Comparison of ENCODE assay signal across 17 cellular contexts in genomic region chr17:28756025-28756804, GRCh38. TPM values are rescaled to one million over a fixed set of nuclear protein-coding genes. Genes with fewer than 3 reads are reported as not detected.
A peak's percentile ranks its signal among the peaks of the same experiment; 100 is the strongest.
DNase-seq lines count a peak whose midpoint lies in the region; ATAC-seq, FAIRE-seq and TF ChIP-seq lines count a peak whose summit lies in the region.
"Had no signal": no experiment of that assay in that cellular context is flagged by ENCODE, and none has a peak within 500 bp of the region (broad histone marks: within the 10 kb centered on the region; RNA-seq: fewer than 3 reads in every experiment).

No MANE protein-coding gene starts in this region.

- no peak overlapping the region for H3K9ac ChIP-seq in K562 (ENCODE audit: insufficient read depth in 1 of 2, low read depth in 2 of 2, low read length in 2 of 2)

- FAIRE-seq in K562 (lab: Jason Lieb, UNC): no peak
- FAIRE-seq: HTR-8/SVneo had no signal

- no peaks in the 10 kb centered on the region for H3K9me3 Mint-ChIP-seq in CD4-positive, alpha-beta memory T cell

- H3K27ac Mint-ChIP-seq in CD4-positive, alpha-beta memory T cell: peak overlapping the region in 4 of 7 donors; percentile 22 to 72 (median 61)

- H4K20me1 ChIP-seq in K562 (replicated peaks; ENCODE audit: control insufficient read depth, insufficient read depth, low read length): no peaks in the 10 kb centered on the region
- H4K20me1 ChIP-seq in osteoblast (ENCODE audit: insufficient read depth, low read length): peaks cover 17% of the 10 kb centered on the region

- no peak overlapping the region for H3K4me3 Mint-ChIP-seq in CD4-positive, alpha-beta memory T cell

- ATAC-seq in K562 (no peak), GM19395 (IDR thresholded peaks at IDR 0.05; ENCODE audit: unreplicated experiment) (no peak), HG02981 (IDR thresholded peaks at IDR 0.05; ENCODE audit: unreplicated experiment) (no peak)
- ATAC-seq: gastrocnemius medialis had no signal

- TF ChIP-seq POLR2A in K562 (conservative IDR thresholded peaks at IDR 0.05): no peak

- intact Hi-C loops in CD4-positive, alpha-beta memory T cell (cut with micrococcal nuclease): no loop called here
- intact Hi-C loops in K562 (cut with micrococcal nuclease): no loop called here

- no TSS peak for BruUV-seq in K562 (replicated peaks; lab: Mats Ljungman, UMichigan)

- no peak for TF ChIP-seq EP300 in K562 (IDR thresholded peaks at IDR 0.05; ENCODE audit: low read length)

- H3K4me1 ChIP-seq in CD4-positive, alpha-beta memory T cell (ENCODE audit: insufficient read depth, low read length): no peaks in the 10 kb centered on the region
- H3K4me1 ChIP-seq in K562 (replicated peaks in 1 of 2; ENCODE audit: control insufficient read depth in 2 of 2, insufficient read depth in 2 of 2, low read length in 2 of 2): peaks cover 0 to 10% of the 10 kb centered on the region in 2 experiments; a peak in 3 of 5 replicates
- peaks cover 7% of the 10 kb centered on the region for H3K4me1 ChIP-seq in osteoblast (ENCODE audit: insufficient read depth, low read length)

- DNase-seq in CD4-positive, alpha-beta memory T cell: no peak
- DNase-seq in RWPE1 (ENCODE audit: low spot score) (no peak), K562 (ENCODE audit: extremely low read depth in 1 of 4, low spot score in 3 of 4) (no peak), osteoblast (ENCODE audit: insufficient read length, low spot score, missing footprints) (peak; percentile 26), DMS153 treated with DMSO at 0.1 percent for 48 hours (lab: John Stamatoyannopoulos, UW; ENCODE audit: unreplicated experiment) (no peak)
- DNase-seq: activated CD4-positive, CD25-positive, alpha-beta regulatory T cell; COR-L47; gastrocnemius medialis; NCI-H1105 treated with DMSO at 0.1 percent for 48 hours; ovary; SIG-M5; sigmoid colon; stimulated activated CD4-positive, alpha-beta T cell treated with anti-CD3 and anti-CD28 coated beads, Interleukin-1b, Interleukin-23, amount 100 ng/mL, for 48 hours; T-helper 2 cell had no signal

- H3K9me3 ChIP-seq in CD4-positive, alpha-beta memory T cell (ENCODE audit: control insufficient read depth in 1 of 2, low read length in 2 of 2): no peaks in the 10 kb centered on the region
- H3K9me3 ChIP-seq in K562 (replicated peaks; ENCODE audit: control insufficient read depth, insufficient read depth, low read depth, low read length) (no peaks in the 10 kb centered on the region), osteoblast (ENCODE audit: low read depth, low read length) (no peaks in the 10 kb centered on the region)
- H3K9me3 ChIP-seq: gastrocnemius medialis, ovary, sigmoid colon had no signal

- CTCF ChIA-PET in CD4-positive, alpha-beta memory T cell (lab: Charles Lee; ENCODE audit: partially characterized antibody): interaction anchor here (0.6 to 0.9 kb wide), 2 partner anchors 11 to 29 kb away, joined by 3 read pairs; no protein-coding TSS in a partner anchor
- CTCF ChIA-PET in RWPE1 (lab: Yijun Ruan, JAX): interaction anchor here (0.6 to 0.7 kb wide), 2 partner anchors 30 to 342 kb away, joined by 3 read pairs; no protein-coding TSS in a partner anchor
- CTCF ChIA-PET in K562 (lab: Yijun Ruan, JAX; ENCODE audit: low intra/inter-chr PET ratio): no interaction called here

- no peak for TF ChIP-seq RAD21 in K562 (CRISPR knock-in tag; conservative IDR thresholded peaks at IDR 0.05 in 1 of 2, IDR thresholded peaks at IDR 0.05 in 1 of 2)

- peaks cover 15% of the 10 kb centered on the region for H3K36me3 ChIP-seq in CD4-positive, alpha-beta memory T cell (ENCODE audit: insufficient read depth, low read length)
- H3K36me3 ChIP-seq in K562 (ENCODE audit: control insufficient read depth, insufficient read depth, low read length) (peaks cover 57% of the 10 kb centered on the region), osteoblast (ENCODE audit: insufficient read depth, low read length) (peaks cover 49% of the 10 kb centered on the region)
- H3K36me3 ChIP-seq: ovary had no signal

- H3K27me3 ChIP-seq in CD4-positive, alpha-beta memory T cell (ENCODE audit: insufficient read depth, low read length): no peaks in the 10 kb centered on the region
- no peaks in the 10 kb centered on the region for H3K27me3 ChIP-seq in K562 (ENCODE audit: control insufficient read depth in 2 of 2, insufficient read depth in 2 of 2, low read length in 2 of 2)
- H3K27me3 ChIP-seq in osteoblast (ENCODE audit: insufficient read depth, low read length): no peaks in the 10 kb centered on the region
- H3K27me3 ChIP-seq: gastrocnemius medialis, ovary, sigmoid colon had no signal

- H3K4me3 ChIP-seq in CD4-positive, alpha-beta memory T cell (ENCODE audit: low read length in 2 of 2): no peak overlapping the region
- H3K4me3 ChIP-seq in K562 (no peak overlapping the region), osteoblast (ENCODE audit: insufficient read depth, low read length) (no peak overlapping the region)
- H3K4me3 ChIP-seq: gastrocnemius medialis, ovary, sigmoid colon had no signal

- H3K4me2 ChIP-seq in K562 (ENCODE audit: insufficient read depth, low read length) (no peak overlapping the region), osteoblast (ENCODE audit: insufficient read depth, low read length) (no peak overlapping the region)

- in situ Hi-C loops in K562 (cut with MboI): no loop called here

- TF ChIP-seq CTCF in RWPE1 (conservative IDR thresholded peaks at IDR 0.05; ENCODE audit: low read depth): no peak
- no peak for TF ChIP-seq CTCF in K562 (IDR thresholded peaks at IDR 0.05 in 2 of 3, conservative IDR thresholded peaks at IDR 0.05 in 1 of 3; ENCODE audit: insufficient read depth in 2 of 3, low read depth in 1 of 3, low read length in 3 of 3)
- TF ChIP-seq CTCF in osteoblast (IDR thresholded peaks at IDR 0.05; ENCODE audit: extremely low read depth, low read depth, low read length): no peak

- H3K79me2 ChIP-seq in K562 (ENCODE audit: control insufficient read depth, insufficient read depth, low read length): peaks cover 6% of the 10 kb centered on the region; the same call in 2 of the 3 replicates
- H3K79me2 ChIP-seq in osteoblast (ENCODE audit: insufficient read depth, low read length): no peaks in the 10 kb centered on the region

- no peak overlapping the region for H2AFZ ChIP-seq in K562 (ENCODE audit: low read depth, low read length)
- no peak overlapping the region for H2AFZ ChIP-seq in osteoblast (ENCODE audit: low read length)

- POLR2A ChIA-PET in CD4-positive, alpha-beta memory T cell (lab: Charles Lee; ENCODE audit: partially characterized antibody): interaction anchor here (19.4 kb wide), 1 partner anchor 32 kb away, joined by 528 read pairs; the partner anchor contains the start of genes NEK8, RPL23A and TLCD1
- POLR2A ChIA-PET in RWPE1 (lab: Yijun Ruan, JAX; ENCODE audit: low non-redundant PET) (no interaction called here), K562 (lab: Yijun Ruan, JAX) (interaction anchor here (0.9 to 1.4 kb wide), 3 partner anchors 9 to 29 kb away, joined by 3 to 5 read pairs (median 3); no protein-coding TSS in a partner anchor)

- H3K27ac ChIP-seq in CD4-positive, alpha-beta memory T cell (ENCODE audit: low read depth, low read length): no peak overlapping the region
- H3K27ac ChIP-seq in RWPE1 (peak overlapping the region; percentile 37), K562 (ENCODE audit: extremely low read depth, low read depth, low read length) (no peak overlapping the region), osteoblast (ENCODE audit: low read depth, low read length) (no peak overlapping the region)
- H3K27ac ChIP-seq: gastrocnemius medialis, ovary, sigmoid colon had no signal

- H3K36me3 Mint-ChIP-seq in CD4-positive, alpha-beta memory T cell: peaks cover 14 to 35% of the 10 kb centered on the region in 2 donors

- H3K4me1 Mint-ChIP-seq in CD4-positive, alpha-beta memory T cell: peaks cover 0 to 6% (median 2%) of the 10 kb centered on the region in 4 donors

- H3K27me3 Mint-ChIP-seq in CD4-positive, alpha-beta memory T cell: no peaks in the 10 kb centered on the region

- WGBS in K562 (ENCODE audit: insufficient coverage, low coverage, missing lambda C conversion rate): 87% methylated on average over 5 of the region's 5 CpGs

- H3K9me1 ChIP-seq in K562 (ENCODE audit: control insufficient read depth, insufficient read depth, low read length): peaks cover 5% of the 10 kb centered on the region

RNA-seq across cellular contexts. Expression of gene TRAF4, which starts 12.4 kb away (rescaled TPM):
- total RNA-seq in CD4-positive, alpha-beta memory T cell: 10 to 100 TPM; 31.2 to 32.9 TPM
- polyA plus RNA-seq in CD4-positive, alpha-beta memory T cell: 1 to 10 TPM in 1 of 2 donors, under 1 TPM in 1; 0.61 to 2.5 TPM
- total RNA-seq in K562 (2011; cell fraction: chromatin; rRNA removed; ENCODE audit: low replicate concordance): 164 and 626 TPM in 2 replicates
- total RNA-seq in K562 (2011; cell fraction: nucleolus; rRNA removed): 558 and 573 TPM in 2 replicates
- total RNA-seq in K562 (2011; cell fraction: nucleoplasm; rRNA removed): 242 and 260 TPM in 2 replicates
- total RNA-seq in K562 (2014; rRNA removed) (75.4 and 112 TPM in 2 replicates), K562 (2014; rRNA removed; fragmentation: Illumina TruSeq; extraction: Trizol) (23.6 and 32.0 TPM in 2 replicates), K562 (2015; rRNA removed; fragmentation: Illumina TruSeq; extraction: Trizol) (45.6 and 52.6 TPM in 2 replicates), K562 (2021) (147 and 156 TPM in 2 replicates), osteoblast (36.8 and 47.0 TPM in 2 replicates)
- polyA plus RNA-seq in K562 (2011; rRNA removed) (72.4 and 96.6 TPM in 2 replicates), K562 (2014; fragmentation: Illumina TruSeq; extraction: Trizol) (85.4 and 87.7 TPM in 2 replicates), K562 (2014; fragmentation: Nextera tagmentation; extraction: Ambion mirVana) (1 to 10 TPM; 2.4 to 5.0 TPM), K562 (2014; rRNA removed) (108 and 121 TPM in 2 replicates)
- 87.1 and 180 TPM in 2 replicates for polyA plus RNA-seq in K562 (2011; cell fraction: cytosol; rRNA removed)
- 335 and 714 TPM in 2 replicates for polyA plus RNA-seq in K562 (2011; cell fraction: nucleus; rRNA removed)
- 70.3 and 95.8 TPM in 2 replicates for polyA plus RNA-seq in K562 (2012)
- polyA minus RNA-seq in K562 (2011; rRNA and poly(A)+ RNA removed): 26.9 and 43.6 TPM in 2 replicates
- polyA minus RNA-seq in K562 (2011; cell fraction: cytosol; rRNA and poly(A)+ RNA removed): 67.1 and 85.3 TPM in 2 replicates
- polyA minus RNA-seq in K562 (2011; cell fraction: nucleus; rRNA and poly(A)+ RNA removed): 145 and 253 TPM in 2 replicates

RNA-seq across cellular contexts. Expression of gene NEK8, which starts 27.6 kb away (rescaled TPM):
- 10 to 100 TPM; 11.4 to 13.8 TPM for total RNA-seq in CD4-positive, alpha-beta memory T cell
- polyA plus RNA-seq in CD4-positive, alpha-beta memory T cell: 1 to 10 TPM; 1.9 to 4.5 TPM
- 53.1 and 144 TPM in 2 replicates for total RNA-seq in K562 (2011; cell fraction: chromatin; rRNA removed; ENCODE audit: low replicate concordance)
- total RNA-seq in K562 (2011; cell fraction: nucleolus; rRNA removed): 60.9 and 78.0 TPM in 2 replicates
- 42.5 and 50.3 TPM in 2 replicates for total RNA-seq in K562 (2011; cell fraction: nucleoplasm; rRNA removed)
- total RNA-seq in K562 (2014; rRNA removed) (4.6 and 5.8 TPM in 2 replicates), K562 (2014; rRNA removed; fragmentation: Illumina TruSeq; extraction: Trizol) (3.9 TPM in 2 replicates), K562 (2015; rRNA removed; fragmentation: Illumina TruSeq; extraction: Trizol) (3.6 and 4.5 TPM in 2 replicates), K562 (2021) (6.4 and 7.8 TPM in 2 replicates), osteoblast (6.2 and 7.2 TPM in 2 replicates)
- polyA plus RNA-seq in K562 (2011; rRNA removed) (16.6 and 17.7 TPM in 2 replicates), K562 (2014; fragmentation: Illumina TruSeq; extraction: Trizol) (5.7 and 8.2 TPM in 2 replicates), K562 (2014; fragmentation: Nextera tagmentation; extraction: Ambion mirVana) (1 to 10 TPM in 1 of 2 experiments, under 1 TPM in 1; 0.98 to 1.6 TPM), K562 (2014; rRNA removed) (7.6 and 10.3 TPM in 2 replicates)
- 11.0 and 15.6 TPM in 2 replicates for polyA plus RNA-seq in K562 (2011; cell fraction: cytosol; rRNA removed)
- polyA plus RNA-seq in K562 (2011; cell fraction: nucleus; rRNA removed): 27.1 and 34.4 TPM in 2 replicates
- 5.1 and 5.5 TPM in 2 replicates for polyA plus RNA-seq in K562 (2012)
- polyA minus RNA-seq in K562 (2011; rRNA and poly(A)+ RNA removed): 23.5 and 32.9 TPM in 2 replicates
- 9.6 and 10.3 TPM in 2 replicates for polyA minus RNA-seq in K562 (2011; cell fraction: cytosol; rRNA and poly(A)+ RNA removed)
- 18.8 and 23.9 TPM in 2 replicates for polyA minus RNA-seq in K562 (2011; cell fraction: nucleus; rRNA and poly(A)+ RNA removed)

RNA-seq across cellular contexts. Expression of gene TLCD1, which starts 30.2 kb away (rescaled TPM):
- 1 to 10 TPM; 1.0 to 2.2 TPM for total RNA-seq in CD4-positive, alpha-beta memory T cell
- polyA plus RNA-seq in CD4-positive, alpha-beta memory T cell: under 1 TPM in 1 of 2 donors, not detected in 1; 0.52 TPM
- 34.1 and 67.7 TPM in 2 replicates for total RNA-seq in K562 (2011; cell fraction: chromatin; rRNA removed; ENCODE audit: low replicate concordance)
- total RNA-seq in K562 (2011; cell fraction: nucleolus; rRNA removed): 59.7 and 73.9 TPM in 2 replicates
- total RNA-seq in K562 (2011; cell fraction: nucleoplasm; rRNA removed): 47.7 and 50.0 TPM in 2 replicates
- 15.8 and 26.0 TPM in 2 replicates for total RNA-seq in K562 (2014; rRNA removed)
- total RNA-seq in K562 (2014; rRNA removed; fragmentation: Illumina TruSeq; extraction: Trizol): 19.7 and 21.7 TPM in 2 replicates
- 15.7 and 18.1 TPM in 2 replicates for total RNA-seq in K562 (2015; rRNA removed; fragmentation: Illumina TruSeq; extraction: Trizol)
- total RNA-seq in K562 (2021): 27.1 and 29.5 TPM in 2 replicates
- polyA plus RNA-seq in K562 (2011; rRNA removed): 17.2 and 33.2 TPM in 2 replicates
- polyA plus RNA-seq in K562 (2011; cell fraction: cytosol; rRNA removed): 28.5 and 69.2 TPM in 2 replicates
- 25.3 and 42.9 TPM in 2 replicates for polyA plus RNA-seq in K562 (2011; cell fraction: nucleus; rRNA removed)
- polyA plus RNA-seq in K562 (2012): 14.3 and 27.8 TPM in 2 replicates
- polyA plus RNA-seq in K562 (2014; fragmentation: Illumina TruSeq; extraction: Trizol): 34.2 and 37.7 TPM in 2 replicates
- 10 to 100 TPM in 1 of 2 experiments, 1 to 10 TPM in 1; 6.8 to 10.2 TPM for polyA plus RNA-seq in K562 (2014; fragmentation: Nextera tagmentation; extraction: Ambion mirVana)
- polyA plus RNA-seq in K562 (2014; rRNA removed): 25.0 and 34.7 TPM in 2 replicates
- polyA minus RNA-seq in K562 (2011; rRNA and poly(A)+ RNA removed): 15.8 and 41.3 TPM in 2 replicates
- polyA minus RNA-seq in K562 (2011; cell fraction: cytosol; rRNA and poly(A)+ RNA removed): 7.2 and 13.1 TPM in 2 replicates
- 32.4 and 42.9 TPM in 2 replicates for polyA minus RNA-seq in K562 (2011; cell fraction: nucleus; rRNA and poly(A)+ RNA removed)
- 3.2 and 4.0 TPM in 2 replicates for total RNA-seq in osteoblast

RNA-seq across cellular contexts. Expression of gene RPL23A, which starts 36.4 kb away (rescaled TPM):
- 1,000 to 10,000 TPM; 3,285 to 3,424 TPM for total RNA-seq in CD4-positive, alpha-beta memory T cell
- 1,000 to 10,000 TPM; 5,402 to 5,583 TPM for polyA plus RNA-seq in CD4-positive, alpha-beta memory T cell
- 434 and 501 TPM in 2 replicates for total RNA-seq in K562 (2011; cell fraction: chromatin; rRNA removed; ENCODE audit: low replicate concordance)
- total RNA-seq in K562 (2011; cell fraction: nucleolus; rRNA removed): 468 and 553 TPM in 2 replicates
- total RNA-seq in K562 (2011; cell fraction: nucleoplasm; rRNA removed): 654 and 1,193 TPM in 2 replicates
- total RNA-seq in K562 (2014; rRNA removed): 1,152 and 1,205 TPM in 2 replicates
- total RNA-seq in K562 (2014; rRNA removed; fragmentation: Illumina TruSeq; extraction: Trizol): 2,395 and 2,469 TPM in 2 replicates
- total RNA-seq in K562 (2015; rRNA removed; fragmentation: Illumina TruSeq; extraction: Trizol): 1,764 and 1,818 TPM in 2 replicates
- total RNA-seq in K562 (2021): 2,532 and 2,839 TPM in 2 replicates
- polyA plus RNA-seq in K562 (2011; rRNA removed): 2,188 and 2,272 TPM in 2 replicates
- polyA plus RNA-seq in K562 (2011; cell fraction: cytosol; rRNA removed): 483 and 1,010 TPM in 2 replicates
- polyA plus RNA-seq in K562 (2011; cell fraction: nucleus; rRNA removed): 376 and 671 TPM in 2 replicates
- polyA plus RNA-seq in K562 (2012): 2,873 and 3,044 TPM in 2 replicates
- polyA plus RNA-seq in K562 (2014; fragmentation: Illumina TruSeq; extraction: Trizol): 1,539 and 1,550 TPM in 2 replicates
- polyA plus RNA-seq in K562 (2014; fragmentation: Nextera tagmentation; extraction: Ambion mirVana): 1,000 to 10,000 TPM; 6,705 to 7,115 TPM
- polyA plus RNA-seq in K562 (2014; rRNA removed): 1,016 and 1,176 TPM in 2 replicates
- polyA minus RNA-seq in K562 (2011; rRNA and poly(A)+ RNA removed): 3,418 and 5,037 TPM in 2 replicates
- polyA minus RNA-seq in K562 (2011; cell fraction: cytosol; rRNA and poly(A)+ RNA removed): 735 and 1,003 TPM in 2 replicates
- 214 and 406 TPM in 2 replicates for polyA minus RNA-seq in K562 (2011; cell fraction: nucleus; rRNA and poly(A)+ RNA removed)
- total RNA-seq in osteoblast: 428 and 494 TPM in 2 replicates

RNA-seq across cellular contexts. Expression of gene RAB34, which starts 38.5 kb away (rescaled TPM):
- 1 to 10 TPM; 4.0 to 6.3 TPM for total RNA-seq in CD4-positive, alpha-beta memory T cell
- polyA plus RNA-seq in CD4-positive, alpha-beta memory T cell: 1 to 10 TPM; 3.0 to 8.7 TPM
- total RNA-seq in K562 (2011; cell fraction: chromatin; rRNA removed; ENCODE audit: low replicate concordance): 3.0 and 5.4 TPM in 2 replicates
- total RNA-seq in K562 (2011; cell fraction: nucleolus; rRNA removed): 1.2 and 2.6 TPM in 2 replicates
- 2.2 and 3.7 TPM in 2 replicates for total RNA-seq in K562 (2011; cell fraction: nucleoplasm; rRNA removed)
- total RNA-seq in K562 (2014; rRNA removed) (0.37 and 3.8 TPM in 2 replicates), K562 (2014; rRNA removed; fragmentation: Illumina TruSeq; extraction: Trizol) (0.29 and 0.47 TPM in 2 replicates), K562 (2015; rRNA removed; fragmentation: Illumina TruSeq; extraction: Trizol) (0.18 and 0.26 TPM in 2 replicates), K562 (2021) (0.92 and 2.1 TPM in 2 replicates), osteoblast (176 and 186 TPM in 2 replicates)
- polyA plus RNA-seq in K562 (2011; rRNA removed) (0.60 and 0.81 TPM in 2 replicates), K562 (2014; fragmentation: Illumina TruSeq; extraction: Trizol) (0.19 TPM in 1 of 2 replicates, not detected in the other), K562 (2014; fragmentation: Nextera tagmentation; extraction: Ambion mirVana) (under 1 TPM in 1 of 2 experiments, not detected in 1; 0.07 TPM), K562 (2014; rRNA removed) (0.44 and 1.0 TPM in 2 replicates)
- 0.45 and 0.53 TPM in 2 replicates for polyA plus RNA-seq in K562 (2011; cell fraction: cytosol; rRNA removed)
- 1.3 and 3.1 TPM in 2 replicates for polyA plus RNA-seq in K562 (2011; cell fraction: nucleus; rRNA removed)
- 0.10 and 0.36 TPM in 2 replicates for polyA plus RNA-seq in K562 (2012)
- not detected in 2 replicates for polyA minus RNA-seq in K562 (2011; rRNA and poly(A)+ RNA removed)
- 3.1 TPM in 1 of 2 replicates, not detected in the other for polyA minus RNA-seq in K562 (2011; cell fraction: cytosol; rRNA and poly(A)+ RNA removed)
- polyA minus RNA-seq in K562 (2011; cell fraction: nucleus; rRNA and poly(A)+ RNA removed): 0.81 and 1.3 TPM in 2 replicates
